In the genomic region with DNA sequence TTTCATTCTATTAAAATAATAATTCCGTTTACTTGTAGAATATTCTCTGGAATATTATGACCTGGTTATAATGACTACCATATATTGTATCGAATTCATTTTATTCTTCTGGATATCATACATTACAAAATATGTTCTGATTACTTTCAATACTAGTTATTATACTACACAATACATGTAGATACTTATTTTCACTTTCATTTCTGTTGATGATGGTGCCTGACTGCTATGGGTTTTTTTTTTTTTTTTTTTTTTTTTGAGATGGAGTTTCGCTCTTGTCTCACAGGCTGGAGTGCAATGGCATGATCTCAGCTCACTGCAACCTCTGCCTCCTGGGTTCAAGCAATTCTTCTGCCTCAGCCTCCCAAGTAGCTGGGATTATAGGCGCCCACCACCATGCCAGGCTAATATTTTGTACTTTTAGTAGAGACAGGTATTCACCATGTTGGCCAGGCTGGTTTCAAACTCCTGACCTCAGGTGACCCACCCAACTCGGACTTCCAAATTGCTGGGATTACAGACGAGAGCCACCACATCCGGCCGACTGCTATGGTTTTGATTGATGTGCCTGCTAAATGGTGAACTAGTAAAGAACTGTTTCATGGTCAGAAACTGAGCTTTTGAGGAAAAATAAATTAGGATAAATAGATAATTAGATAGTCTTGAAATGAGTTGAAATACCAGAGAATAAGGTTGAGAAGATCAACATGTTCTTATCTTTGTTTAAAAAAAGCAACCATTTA, we compare ENCODE assay signal across 25 cellular contexts. TPM values are rescaled to one million over a fixed set of nuclear protein-coding genes. Genes with fewer than 3 reads are reported as not detected.
A peak's percentile ranks its signal among the peaks of the same experiment; 100 is the strongest.
DNase-seq lines count a peak whose midpoint lies in the region; ATAC-seq and TF ChIP-seq lines count a peak whose summit lies in the region.
"Had no signal": no experiment of that assay in that cellular context is flagged by ENCODE, and none has a peak within 500 bp of the region (broad histone marks: within the 10 kb centered on the region; RNA-seq: fewer than 3 reads in every experiment).

No MANE protein-coding gene starts in this region.

- no peaks in the 10 kb centered on the region for H4K20me1 ChIP-seq in Karpas-422 (ENCODE audit: insufficient read depth, low read depth, low read length)

- H3K27me3 ChIP-seq in heart right ventricle (no peaks in the 10 kb centered on the region), Karpas-422 (ENCODE audit: low read length) (no peaks in the 10 kb centered on the region)
- H3K27me3 ChIP-seq: BE2C, esophagus muscularis mucosa, SJSA1, upper lobe of right lung had no signal

- no peak overlapping the region for H3K4me3 Mint-ChIP-seq in WTC11
- H3K4me3 Mint-ChIP-seq: activated CD8-positive, alpha-beta T cell treated with anti-CD3 and anti-CD28 coated beads for 36 hours; central memory CD8-positive, alpha-beta T cell; naive B cell; T-helper 2 cell treated with Interferon-gamma antibody and Interleukin-4, amounts not matched to agents 5 μg/mL and 100 μg/mL, for 36 hours had no signal

- H3K9ac ChIP-seq in Karpas-422 (ENCODE audit: low read length): no peak overlapping the region

- no peaks in the 10 kb centered on the region for H3K79me2 ChIP-seq in Karpas-422 (ENCODE audit: low read length)

- H3K9me2 ChIP-seq in Karpas-422 (replicated peaks; ENCODE audit: insufficient read depth, low read length): no peaks in the 10 kb centered on the region

- intact Hi-C loops in Right ventricle myocardium inferior (cut with DNase I) (no loop called here), heart right ventricle (cut with DNase I) (no loop called here)

- DNase-seq in Right ventricle myocardium inferior (ENCODE audit: missing footprints): peak; percentile 17
- no peak for DNase-seq in heart right ventricle
- no peak for DNase-seq in Karpas-422
- peak; percentile 17 for DNase-seq in astrocyte of the spinal cord (ENCODE audit: low read depth, low spot score)
- DNase-seq in UCSD-AML1 (lab: John Stamatoyannopoulos, UW; ENCODE audit: unreplicated experiment): no peak
- no peak for DNase-seq in SKM-1 (lab: John Stamatoyannopoulos, UW; ENCODE audit: unreplicated experiment)
- no peak for DNase-seq in WTC11 (ENCODE audit: low spot score)
- DNase-seq: 8988T; activated CD8-positive, alpha-beta T cell treated with anti-CD3 and anti-CD28 coated beads for 36 hours; activated naive CD4-positive, alpha-beta T cell treated with Interleukin-2 at 50 U/mL for 16 hours; anterior cingulate cortex; BE2C; Caco-2; effector CD8-positive, alpha-beta T cell; naive B cell; NCI-H1417 treated with DMSO at 0.1 percent for 48 hours; NCI-H2171; stimulated activated CD4-positive, alpha-beta T cell treated with anti-CD3 and anti-CD28 coated beads, Interleukin-12 subunit alpha, Interleukin-12 subunit beta, amount 100 ng/mL, for 4 hours; upper lobe of right lung had no signal

- H3K9me3 Mint-ChIP-seq in WTC11: no peaks in the 10 kb centered on the region
- H3K9me3 Mint-ChIP-seq: central memory CD8-positive, alpha-beta T cell; T-helper 2 cell treated with Interferon-gamma antibody and Interleukin-4, amounts not matched to agents 5 μg/mL and 100 μg/mL, for 36 hours had no signal

- H3K27ac ChIP-seq in heart right ventricle (no peak overlapping the region), Karpas-422 (ENCODE audit: low read length) (no peak overlapping the region)
- H3K27ac ChIP-seq: esophagus muscularis mucosa, SJSA1, upper lobe of right lung had no signal

- WGBS in heart right ventricle, 2 donors: 83 to 87% methylated on average over 8 of the region's 8 CpGs

- H3K36me3 ChIP-seq in heart right ventricle (no peaks in the 10 kb centered on the region), Karpas-422 (ENCODE audit: insufficient read depth, low read length) (no peaks in the 10 kb centered on the region)
- H3K36me3 ChIP-seq: BE2C, esophagus muscularis mucosa, SJSA1, upper lobe of right lung had no signal

- H2AFZ ChIP-seq in Karpas-422 (ENCODE audit: low read length): no peak overlapping the region; the same call in 1 of the 2 replicates

- no peak overlapping the region for H3K4me3 ChIP-seq in heart right ventricle
- H3K4me3 ChIP-seq in Karpas-422 (ENCODE audit: low read length): no peak overlapping the region
- no peak overlapping the region for H3K4me3 ChIP-seq in astrocyte of the spinal cord (ENCODE audit: low read depth, low read length)
- H3K4me3 ChIP-seq: esophagus muscularis mucosa, SJSA1, upper lobe of right lung had no signal

- H3K27me3 Mint-ChIP-seq in WTC11 (ENCODE audit: low read depth): no peaks in the 10 kb centered on the region
- H3K27me3 Mint-ChIP-seq: activated CD8-positive, alpha-beta T cell treated with anti-CD3 and anti-CD28 coated beads for 36 hours; central memory CD8-positive, alpha-beta T cell; naive B cell had no signal

- H3K4me2 ChIP-seq in Karpas-422 (ENCODE audit: low read depth, low read length, poor library complexity, severe bottlenecking): peak overlapping the region; percentile 48

- H3K36me3 Mint-ChIP-seq in WTC11: no peaks in the 10 kb centered on the region
- H3K36me3 Mint-ChIP-seq: naive B cell had no signal

- H3K27ac Mint-ChIP-seq in WTC11: no peak overlapping the region
- H3K27ac Mint-ChIP-seq: activated CD8-positive, alpha-beta T cell treated with anti-CD3 and anti-CD28 coated beads for 36 hours; naive B cell; T-helper 2 cell treated with Interferon-gamma antibody and Interleukin-4, amounts not matched to agents 5 μg/mL and 100 μg/mL, for 36 hours had no signal

- TF ChIP-seq CTCF in heart right ventricle (IDR thresholded peaks at IDR 0.05) (no peak), astrocyte of the spinal cord (IDR thresholded peaks at IDR 0.05; ENCODE audit: low read depth, low read length) (no peak), WTC11 (IDR thresholded peaks at IDR 0.05) (no peak)

- ATAC-seq in Right ventricle myocardium inferior: no peak
- no peak for ATAC-seq in heart right ventricle
- no peak for ATAC-seq in WTC11
- no peak for ATAC-seq in GM21619 (IDR thresholded peaks at IDR 0.05; ENCODE audit: unreplicated experiment)
- ATAC-seq: activated CD8-positive, alpha-beta T cell treated with anti-CD3 and anti-CD28 coated beads for 36 hours; HCT116; upper lobe of right lung had no signal

- H3K4me1 ChIP-seq in heart right ventricle (no peaks in the 10 kb centered on the region), Karpas-422 (ENCODE audit: low read length) (no peaks in the 10 kb centered on the region)
- H3K4me1 ChIP-seq: BE2C, Caco-2, esophagus muscularis mucosa, SJSA1, upper lobe of right lung had no signal

- POLR2A ChIA-PET in WTC11 (lab: Charles Lee): interaction anchor here (0.6 to 0.7 kb wide), 2 partner anchors 41 to 70 kb away, joined by 5 to 6 read pairs; no protein-coding TSS in a partner anchor

- peaks cover 0 to under 1% (median 0%) of the 10 kb centered on the region in 11 donors for H3K9me3 ChIP-seq in heart right ventricle
- no peaks in the 10 kb centered on the region for H3K9me3 ChIP-seq in Karpas-422 (ENCODE audit: low read length)
- H3K9me3 ChIP-seq: BE2C, Caco-2, esophagus muscularis mucosa, SJSA1, upper lobe of right lung had no signal

- CTCF ChIA-PET in WTC11 (lab: Charles Lee): no interaction called here

- H3K4me1 Mint-ChIP-seq in WTC11: no peaks in the 10 kb centered on the region
- H3K4me1 Mint-ChIP-seq: central memory CD8-positive, alpha-beta T cell; naive B cell had no signal

- in situ Hi-C loops in astrocyte of the spinal cord (cut with HindIII; ENCODE audit: low sequenced_read_pairs): no loop called here

TF ChIP-seq in WTC11, 78 proteins besides CTCF, POLR2A, EP300 and RAD21 (continues in another document):
- no peak for TF ChIP-seq HMGXB4 (CRISPR knock-in tag; IDR thresholded peaks at IDR 0.05)
- no peak for TF ChIP-seq AR (CRISPR knock-in tag; IDR thresholded peaks at IDR 0.05)
- no peak for TF ChIP-seq ZNF671 (CRISPR knock-in tag; IDR thresholded peaks at IDR 0.05)
- no peak for TF ChIP-seq ZNF416 (CRISPR knock-in tag; IDR thresholded peaks at IDR 0.05)
- no peak for TF ChIP-seq ZNF263 (CRISPR knock-in tag; IDR thresholded peaks at IDR 0.05; ENCODE audit: low read depth)
- TF ChIP-seq FOXP1 (CRISPR knock-in tag; IDR thresholded peaks at IDR 0.05; ENCODE audit: borderline replicate concordance): no peak
- no peak for TF ChIP-seq ZNF219 (CRISPR knock-in tag; IDR thresholded peaks at IDR 0.05; ENCODE audit: borderline replicate concordance)

RNA-seq across cellular contexts. Expression of gene PCDH10, which starts 39.5 kb away (rescaled TPM):
- 0.03 TPM for total RNA-seq in Right ventricle myocardium inferior
- total RNA-seq in heart right ventricle: under 1 TPM in 7 of 10 donors, not detected in 3; 0.04 to 0.20 (median 0.10) TPM
- under 1 TPM; 0.01 to 0.07 TPM for polyA plus RNA-seq in heart right ventricle
- total RNA-seq in Karpas-422 (2014; rRNA removed; shearing (Covaris generic); ENCODE audit: low replicate concordance): not detected in 2 replicates
- 7.8 to 13.9 TPM (median 13.1 TPM) in 3 replicates for total RNA-seq in WTC11 (2021)
- total RNA-seq: activated CD8-positive, alpha-beta T cell treated with anti-CD3 and anti-CD28 coated beads for 36 hours; Caco-2; SJSA1 had no signal

Comparison
In these comparisons a context has a peak if more than half of its experiments do, and no peak if none do; other contexts are left out.
1. DNase-seq: peak in Right ventricle myocardium inferior (single experiment) and astrocyte of the spinal cord (single experiment); none in heart right ventricle (0 of 2), Karpas-422 (single experiment), UCSD-AML1 (single experiment), SKM-1 (single experiment) and WTC11 (single experiment).